ENCODE assay signal across 8 cellular contexts in genomic region chr19:9818734-9819589, GRCh38. TPM values are rescaled to one million over a fixed set of nuclear protein-coding genes. Genes with fewer than 3 reads are reported as not detected.
DNase-seq lines count a peak whose midpoint lies in the region; ATAC-seq and TF ChIP-seq lines count a peak whose summit lies in the region.

TSS of gene FBXL12 (minus strand) at chr19:9819079. CDS start at chr19:9818813, 266 bp downstream.

- H3K4me1 ChIP-seq in left lung, result peaks cover 8 to 24% of the 10 kb centered on the region in 2 donors

- H3K4me3 ChIP-seq in left lung, result peak within 1 kb of the TSS; percentile 94 to 95

- H3K27ac Mint-ChIP-seq in dendritic cell treated with granulocyte-macrophage colony-stimulating factor and Interleukin-4, amounts not matched to agents 40 ng/mL and 50 ng/mL, for 4 days, result peak within 1 kb of the TSS; percentile 97

- peaks cover 50% of the 10 kb centered on the region for H3K36me3 Mint-ChIP-seq in dendritic cell treated with granulocyte-macrophage colony-stimulating factor and Interleukin-4, amounts not matched to agents 40 ng/mL and 50 ng/mL, for 4 days (ENCODE audit: low read depth)

- TF ChIP-seq CTCF in left lung (IDR thresholded peaks at IDR 0.05), result no peak

- intact Hi-C loops in dendritic cell treated with granulocyte-macrophage colony-stimulating factor and Interleukin-4, amounts not matched to agents 40 ng/mL and 50 ng/mL, for 4 days (cut with micrococcal nuclease), result loop anchor here (1.0 to 5.0 kb wide), 4 partner anchors 8 to 987 kb away; partner anchors contain the start of genes MBD3L1, UBL5 and ZNF558
- intact Hi-C loops in left lung (cut with DNase I), result no loop called here

- DNase-seq in C1 segment of cervical spinal cord (lab: John Stamatoyannopoulos, UW) (peak; percentile 96 to 100 (median 100)), NCI-H774 (lab: John Stamatoyannopoulos, UW) (peak; percentile 99), left lung (peak; percentile 100)
- DNase-seq in activated CD4-positive, alpha-beta T cell treated with anti-CD3 and anti-CD28 coated beads, Interleukin-2, amount 50 U/mL, for 4 hours, result peak; percentile 100
- DNase-seq in stimulated activated CD4-positive, alpha-beta T cell treated with anti-CD3 and anti-CD28 coated beads, Interleukin-2, amount 100 ng/mL, for 48 hours, result peak; percentile 100

- H3K4me3 Mint-ChIP-seq in dendritic cell treated with granulocyte-macrophage colony-stimulating factor and Interleukin-4, amounts not matched to agents 40 ng/mL and 50 ng/mL, for 4 days, result peak within 1 kb of the TSS; percentile 94

- H3K27me3 ChIP-seq in left lung, result no peaks in the 10 kb centered on the region

- H3K27me3 Mint-ChIP-seq in dendritic cell treated with granulocyte-macrophage colony-stimulating factor and Interleukin-4, amounts not matched to agents 40 ng/mL and 50 ng/mL, for 4 days, result no peaks in the 10 kb centered on the region

- H3K9me3 ChIP-seq in left lung, result peaks cover 0 to 7% of the 10 kb centered on the region in 2 donors

- peaks cover 30% of the 10 kb centered on the region for H3K4me1 Mint-ChIP-seq in dendritic cell treated with granulocyte-macrophage colony-stimulating factor and Interleukin-4, amounts not matched to agents 40 ng/mL and 50 ng/mL, for 4 days (ENCODE audit: low read depth)

- H3K36me3 ChIP-seq in left lung, result peaks cover 0 to 13% of the 10 kb centered on the region in 2 donors

- peak; percentile 77 for ATAC-seq in GM19372 (IDR thresholded peaks at IDR 0.05; ENCODE audit: low read depth, unreplicated experiment)
- ATAC-seq in HG03558 (IDR thresholded peaks at IDR 0.05; ENCODE audit: extremely low read depth, unreplicated experiment), result peak; percentile 76
- ATAC-seq in left lung, result peak; percentile 94

- peak within 1 kb of the TSS; percentile 91 to 98 for H3K27ac ChIP-seq in left lung

- peaks cover 11% of the 10 kb centered on the region for H3K9me3 Mint-ChIP-seq in dendritic cell treated with granulocyte-macrophage colony-stimulating factor and Interleukin-4, amounts not matched to agents 40 ng/mL and 50 ng/mL, for 4 days

RNA-seq across cellular contexts. Expression of gene FBXL12, which starts in this region (rescaled TPM):
- total RNA-seq in left lung, result 10 to 100 TPM; 22.3 to 23.5 TPM

Comparison
In these comparisons a context has a peak if more than half of its experiments do, and no peak if none do; other contexts are left out.
1. Peak in every context shown above with its lines: DNase-seq, ATAC-seq, H3K4me3 ChIP-seq and H3K27ac ChIP-seq.